24 cellular contexts compared by ENCODE assay signal in the genomic region with DNA sequence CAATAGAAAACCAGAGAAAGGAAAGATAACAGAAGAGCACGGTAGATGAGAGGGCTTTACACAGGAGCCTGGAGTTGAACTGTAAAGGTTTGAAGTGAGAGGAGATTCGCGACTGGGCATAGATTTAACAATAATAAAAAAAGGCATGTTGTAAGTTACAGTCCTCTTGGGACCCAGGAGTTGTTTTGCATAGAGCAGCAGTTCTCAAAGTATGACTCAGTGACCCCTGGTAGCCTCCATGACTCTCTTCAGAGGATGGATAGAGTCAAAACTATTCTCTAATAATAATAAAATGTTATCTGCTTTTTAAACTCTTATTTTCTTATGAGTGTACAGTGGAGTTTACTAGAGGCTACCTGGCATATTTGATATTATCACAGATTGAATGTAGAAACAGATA.
"Had no signal": no experiment of that assay in that cellular context is flagged by ENCODE, and none has a peak within 500 bp of the region (broad histone marks: within the 10 kb centered on the region; RNA-seq: fewer than 3 reads in every experiment).

No MANE protein-coding gene starts in this region.

- H3K4me3 ChIP-seq: cardiac muscle cell, esophagus squamous epithelium, left lung, tibial nerve had no signal

- ATAC-seq: activated CD4-positive, CD25-positive, alpha-beta regulatory T cell treated with anti-CD3 and anti-CD28 coated beads, Interleukin-2, amount 50 U/mL, for 24 hours; left lung; stimulated activated naive CD8-positive, alpha-beta T cell treated with anti-CD3 and anti-CD28 coated beads, Interleukin-15, Interleukin-2, amounts not matched to agents 100 U/mL and 50 U/mL, for 24 hours had no signal

- DNase-seq: activated CD4-positive, alpha-beta T cell treated with anti-CD3 and anti-CD28 coated beads, Interleukin-2, amount 50 U/mL, for 1 hour; activated naive CD4-positive, alpha-beta T cell treated with Interleukin-2 at 50 U/mL for 16 hours; activated naive CD8-positive, alpha-beta T cell treated with anti-CD3 and anti-CD28 coated beads, Interleukin-2, amount 10 ng/mL, durations not matched to agents 7 days and 5 days; activated T-cell treated with anti-CD3 and anti-CD28 coated beads, Interleukin-2, amount 50 U/mL, for 24 hours; amygdala; dermis blood vessel endothelial cell; effector memory CD4-positive, alpha-beta T cell; esophagus squamous epithelium; foreskin melanocyte; glutamatergic neuron; hypothalamus; kidney; left lung; midbrain; nephron progenitor cell; occipital lobe; posterior cingulate gyrus; stimulated activated CD4-positive, alpha-beta T cell treated with anti-CD3 and anti-CD28 coated beads, Interleukin-12 subunit alpha, Interleukin-12 subunit beta, amount 100 ng/mL, for 4 hours; stimulated activated CD4-positive, alpha-beta T cell treated with anti-CD3 and anti-CD28 coated beads, Interleukin-1b, Interleukin-23, amount 100 ng/mL, for 48 hours; stimulated activated CD8-positive, alpha-beta memory T cell treated with anti-CD3 and anti-CD28 coated beads, Interleukin-4, amount 100 ng/mL, for 48 hours; stimulated activated naive CD8-positive, alpha-beta T cell treated with anti-CD3 and anti-CD28 coated beads, Interleukin-15, Interleukin-2, amounts not matched to agents 100 U/mL and 50 U/mL, for 24 hours had no signal
